ENCODE assay signal across 1 cellular context in the genomic region with DNA sequence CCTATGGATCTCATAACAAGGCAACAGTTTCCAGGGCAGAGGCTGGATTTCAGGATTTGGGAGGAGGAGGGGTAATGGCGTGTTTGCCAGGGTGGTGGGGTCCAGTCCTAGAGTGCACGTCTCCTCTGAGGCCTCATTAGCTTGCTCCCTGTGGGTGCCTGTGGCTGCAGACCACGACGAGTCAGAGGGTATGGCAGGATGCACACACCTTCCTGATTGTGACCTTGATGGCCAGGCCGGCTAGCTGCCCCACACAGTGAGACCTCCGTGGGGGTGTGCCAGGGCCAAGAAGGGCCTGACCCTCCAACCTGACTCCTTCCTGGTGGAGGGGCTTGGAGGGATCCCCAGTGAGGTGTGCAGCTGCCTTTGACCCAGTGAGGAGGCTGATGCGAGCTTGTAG.
TF ChIP-seq lines count a peak whose summit lies in the region.

No MANE protein-coding gene starts in this region.

TF ChIP-seq in H1, 55 proteins besides CTCF, POLR2A, EP300 and RAD21:
- no peak for TF ChIP-seq SAP30 (IDR thresholded peaks at IDR 0.05; ENCODE audit: insufficient read depth, insufficient replicate concordance, low read length)
- TF ChIP-seq, protein P1, sequence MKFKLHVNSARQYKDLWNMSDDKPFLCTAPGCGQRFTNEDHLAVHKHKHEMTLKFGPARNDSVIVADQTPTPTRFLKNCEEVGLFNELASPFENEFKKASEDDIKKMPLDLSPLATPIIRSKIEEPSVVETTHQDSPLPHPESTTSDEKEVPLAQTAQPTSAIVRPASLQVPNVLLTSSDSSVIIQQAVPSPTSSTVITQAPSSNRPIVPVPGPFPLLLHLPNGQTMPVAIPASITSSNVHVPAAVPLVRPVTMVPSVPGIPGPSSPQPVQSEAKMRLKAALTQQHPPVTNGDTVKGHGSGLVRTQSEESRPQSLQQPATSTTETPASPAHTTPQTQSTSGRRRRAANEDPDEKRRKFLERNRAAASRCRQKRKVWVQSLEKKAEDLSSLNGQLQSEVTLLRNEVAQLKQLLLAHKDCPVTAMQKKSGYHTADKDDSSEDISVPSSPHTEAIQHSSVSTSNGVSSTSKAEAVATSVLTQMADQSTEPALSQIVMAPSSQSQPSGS (IDR thresholded peaks at IDR 0.05; ENCODE audit: low read length), result no peak
- no peak for TF ChIP-seq CTBP2 (IDR thresholded peaks at IDR 0.05; ENCODE audit: borderline replicate concordance, insufficient read depth, insufficient read length, low read length)
- no peak for TF ChIP-seq CREB1 (IDR thresholded peaks at IDR 0.05)
- TF ChIP-seq CBX5 (IDR thresholded peaks at IDR 0.05; ENCODE audit: low read depth, low read length), result no peak
- TF ChIP-seq SP1 (IDR thresholded peaks at IDR 0.05; ENCODE audit: low read depth, low read length), result no peak
- no peak for TF ChIP-seq EGR1 (IDR thresholded peaks at IDR 0.05; ENCODE audit: borderline replicate concordance, low read depth, low read length)
- no peak for TF ChIP-seq EZH2 (IDR thresholded peaks at IDR 0.05; ENCODE audit: low read depth, low read length, severe bottlenecking)
- no peak for TF ChIP-seq GTF2F1 (IDR thresholded peaks at IDR 0.05; ENCODE audit: borderline replicate concordance, low read depth, low read length)
- no peak for TF ChIP-seq SRF (IDR thresholded peaks at IDR 0.05; ENCODE audit: low read depth, low read length)
- TF ChIP-seq TAF7 (optimal IDR thresholded peaks at IDR 0.05; ENCODE audit: borderline replicate concordance, low read depth, low read length), result no peak
- no peak for TF ChIP-seq CHD1 (IDR thresholded peaks at IDR 0.05; ENCODE audit: low read depth, low read length)
- no peak for TF ChIP-seq CEBPB (IDR thresholded peaks at IDR 0.05; ENCODE audit: low read depth, low read length)
- TF ChIP-seq KDM1A (IDR thresholded peaks at IDR 0.05; ENCODE audit: borderline replicate concordance, low read length), result no peak
- no peak for TF ChIP-seq KDM4A (IDR thresholded peaks at IDR 0.05; ENCODE audit: low read depth, low read length, severe bottlenecking)
- no peak for TF ChIP-seq TAF1 (IDR thresholded peaks at IDR 0.05; ENCODE audit: low read depth, low read length)
- no peak for TF ChIP-seq RFX5 (IDR thresholded peaks at IDR 0.05; ENCODE audit: borderline replicate concordance, low read depth, low read length)
